Comparison of ENCODE assay signal across 13 cellular contexts in genomic region chr6:140858381-140858971, GRCh38.
DNase-seq lines count a peak whose midpoint lies in the region; ATAC-seq and TF ChIP-seq lines count a peak whose summit lies in the region.
"Had no signal": no experiment of that assay in that cellular context is flagged by ENCODE, and none has a peak within 500 bp of the region (broad histone marks: within the 10 kb centered on the region; RNA-seq: fewer than 3 reads in every experiment).

No MANE protein-coding gene starts in this region.

- H3K36me3 Mint-ChIP-seq in T-helper 17 cell (ENCODE audit: low read depth), result no peaks in the 10 kb centered on the region
- H3K36me3 Mint-ChIP-seq: stimulated activated naive B cell treated with anti-CD40 and anti-IgM and Interleukin-4, amounts not matched to agents 10 μg/mL and 1 μg/mL and 100 μg/mL, for 72 hours had no signal

- H3K27ac Mint-ChIP-seq in T-helper 17 cell, result no peak overlapping the region
- H3K27ac Mint-ChIP-seq: stimulated activated naive B cell treated with anti-CD40 and anti-IgM and Interleukin-4, amounts not matched to agents 10 μg/mL and 1 μg/mL and 100 μg/mL, for 72 hours had no signal

- H3K4me1 ChIP-seq in HEK293 (ENCODE audit: control insufficient read depth, insufficient read depth, low read length) (no peaks in the 10 kb centered on the region), suprapubic skin (peaks cover 16% of the 10 kb centered on the region)
- H3K4me1 ChIP-seq: colonic mucosa had no signal

- CTCF ChIA-PET in HEK293 (lab: Yijun Ruan, JAX), result no interaction called here

- H3K4me3 Mint-ChIP-seq in T-helper 17 cell, result peak overlapping the region; percentile 12
- H3K4me3 Mint-ChIP-seq: stimulated activated naive B cell treated with anti-CD40 and anti-IgM and Interleukin-4, amounts not matched to agents 10 μg/mL and 1 μg/mL and 100 μg/mL, for 72 hours had no signal

- no peaks in the 10 kb centered on the region for H3K36me3 ChIP-seq in HEK293 (ENCODE audit: control insufficient read depth in 2 of 2, insufficient read depth in 1 of 2, low read length in 2 of 2)
- no peaks in the 10 kb centered on the region for H3K36me3 ChIP-seq in suprapubic skin
- H3K36me3 ChIP-seq: colonic mucosa had no signal

- H3K4me3 ChIP-seq in HEK293 (ENCODE audit: low read depth, low read length) (no peak overlapping the region), fibroblast of mammary gland (ENCODE audit: control insufficient read depth, low read depth, low read length) (no peak overlapping the region), suprapubic skin (no peak overlapping the region)
- H3K4me3 ChIP-seq: colonic mucosa had no signal

- no peak overlapping the region for H3K27ac ChIP-seq in HEK293 (ENCODE audit: extremely low read depth, low read depth, low read length)
- H3K27ac ChIP-seq in suprapubic skin, result peak overlapping the region; percentile 70
- H3K27ac ChIP-seq: colonic mucosa had no signal

- no peaks in the 10 kb centered on the region for H3K9me3 ChIP-seq in HEK293 (ENCODE audit: control insufficient read depth, insufficient read depth, low read depth, low read length)
- H3K9me3 ChIP-seq in T-helper 17 cell (ENCODE audit: control insufficient read depth, low read length, poor library complexity, severe bottlenecking), result no peaks in the 10 kb centered on the region
- no peaks in the 10 kb centered on the region for H3K9me3 ChIP-seq in suprapubic skin
- H3K9me3 ChIP-seq: colonic mucosa had no signal

- H3K4me1 Mint-ChIP-seq in T-helper 17 cell, result peaks cover 3% of the 10 kb centered on the region

- 67% methylated on average over 10 of the region's 10 CpGs for WGBS in suprapubic skin

- no peaks in the 10 kb centered on the region for H3K27me3 ChIP-seq in suprapubic skin
- H3K27me3 ChIP-seq: colonic mucosa had no signal

- no peak for TF ChIP-seq EP300 in suprapubic skin (IDR thresholded peaks at IDR 0.05)

- TF ChIP-seq CTCF in HEK293 (tag by site-specific recombination; IDR thresholded peaks at IDR 0.05), result no peak
- no peak for TF ChIP-seq CTCF in fibroblast of mammary gland (conservative IDR thresholded peaks at IDR 0.05; ENCODE audit: control insufficient read depth, insufficient read depth, low read depth, low read length)
- no peak for TF ChIP-seq CTCF in suprapubic skin (IDR thresholded peaks at IDR 0.05)

- no peak for ATAC-seq in T-helper 17 cell
- ATAC-seq in HG03175 (IDR thresholded peaks at IDR 0.05; ENCODE audit: unreplicated experiment), result no peak

- POLR2A ChIA-PET in HEK293 (lab: Yijun Ruan, JAX), result no interaction called here

- DNase-seq in T-helper 17 cell, result no peak
- DNase-seq in fibroblast of mammary gland (ENCODE audit: low read depth), result peak; percentile 82
- no peak for DNase-seq in suprapubic skin (ENCODE audit: low spot score in 2 of 2)
- no peak for DNase-seq in T-helper 2 cell
- no peak for DNase-seq in activated naive CD4-positive, alpha-beta T cell (lab: John Stamatoyannopoulos, UW)
- DNase-seq in NCI-H1092 (lab: John Stamatoyannopoulos, UW), result no peak
- DNase-seq: activated CD4-positive, alpha-beta T cell treated with anti-CD3 and anti-CD28 coated beads, Interleukin-2, amount 50 U/mL, for 4 hours; activated naive CD4-positive, alpha-beta T cell treated with Interleukin-2 at 50 U/mL for 16 hours; colonic mucosa; NCI-H82; stimulated activated naive B cell treated with anti-CD40 and anti-IgM and Interleukin-4, amounts not matched to agents 10 μg/mL and 1 μg/mL and 100 μg/mL, for 72 hours had no signal

- TF ChIP-seq POLR2A in suprapubic skin (IDR thresholded peaks at IDR 0.05), result no peak

- peaks cover 6% of the 10 kb centered on the region for H3K27me3 Mint-ChIP-seq in T-helper 17 cell
- H3K27me3 Mint-ChIP-seq: stimulated activated naive B cell treated with anti-CD40 and anti-IgM and Interleukin-4, amounts not matched to agents 10 μg/mL and 1 μg/mL and 100 μg/mL, for 72 hours had no signal

TF ChIP-seq in HEK293, 187 proteins besides CTCF, POLR2A, EP300 and RAD21 (continues in another document):
- peak; percentile 60 for TF ChIP-seq ZNF362 (tag by site-specific recombination; IDR thresholded peaks at IDR 0.05)
- TF ChIP-seq ZNF366 (tag by site-specific recombination; conservative IDR thresholded peaks at IDR 0.05), result peak; percentile 76
- TF ChIP-seq ZNF639 (tag by site-specific recombination; IDR thresholded peaks at IDR 0.05), result peak; percentile 65; the same call in 1 of the 2 replicates
- TF ChIP-seq ZNF248 (tag by site-specific recombination; IDR thresholded peaks at IDR 0.05), result no peak
- no peak for TF ChIP-seq ZNF16 (tag by site-specific recombination; IDR thresholded peaks at IDR 0.05; ENCODE audit: low read depth)
- no peak for TF ChIP-seq GLI2 (tag by site-specific recombination; IDR thresholded peaks at IDR 0.05; ENCODE audit: borderline replicate concordance, low read depth)
- TF ChIP-seq INSM2 (tag by site-specific recombination; IDR thresholded peaks at IDR 0.05), result peak; percentile 58
- TF ChIP-seq ZNF600 (tag by site-specific recombination; IDR thresholded peaks at IDR 0.05), result peak; percentile 32; the same call in 1 of the 2 replicates
- no peak for TF ChIP-seq ZNF26 (tag by site-specific recombination; IDR thresholded peaks at IDR 0.05)
- peak; percentile 38; the same call in 1 of the 2 replicates for TF ChIP-seq SP7 (tag by site-specific recombination; IDR thresholded peaks at IDR 0.05)
- 0 out of 2 replicates have a peak, but pooled peaks have one; percentile 34 for TF ChIP-seq ZNF629 (tag by site-specific recombination; IDR thresholded peaks at IDR 0.05)
- TF ChIP-seq HOXC10 (CRISPR knock-in tag; IDR thresholded peaks at IDR 0.05), result no peak
- no peak for TF ChIP-seq ZSCAN5A (tag by site-specific recombination; IDR thresholded peaks at IDR 0.05)
